ENCODE assay signal across 15 cellular contexts in genomic region chr16:20243731-20244281, GRCh38.
"Had no signal": no experiment of that assay in that cellular context is flagged by ENCODE, and none has a peak within 500 bp of the region (broad histone marks: within the 10 kb centered on the region; RNA-seq: fewer than 3 reads in every experiment).

No MANE protein-coding gene starts in this region.

- H3K4me3 Mint-ChIP-seq: activated T-helper 17 cell treated with anti-CD3 and anti-CD28 coated beads, Interleukin-2, amount 50 U/mL, for 72 hours; effector memory CD8-positive, alpha-beta T cell; naive thymus-derived CD8-positive, alpha-beta T cell; stimulated activated memory B cell treated with anti-CD40 and anti-IgM and Interleukin-4, amounts not matched to agents 10 μg/mL and 1 μg/mL and 100 μg/mL, for 72 hours had no signal

- DNase-seq: activated CD4-positive, alpha-beta T cell treated with anti-CD3 and anti-CD28 coated beads, Interleukin-2, amount 50 U/mL, for 1 hour; activated CD4-positive, CD25-positive, alpha-beta regulatory T cell; activated naive CD4-positive, alpha-beta T cell treated with Interleukin-2 at 50 U/mL for 16 hours; anterior cingulate cortex; effector memory CD8-positive, alpha-beta T cell; gastrocnemius medialis; heart right ventricle; left ventricle myocardium inferior; naive thymus-derived CD8-positive, alpha-beta T cell; posterior cingulate gyrus; stimulated activated CD4-positive, alpha-beta T cell treated with anti-CD3 and anti-CD28 coated beads, Interleukin-2, amount 100 ng/mL, for 48 hours; T-helper 2 cell; thyroid gland had no signal

- H3K4me3 ChIP-seq: gastrocnemius medialis, heart right ventricle, left ventricle myocardium inferior, thyroid gland had no signal

- ATAC-seq: activated T-helper 17 cell treated with anti-CD3 and anti-CD28 coated beads, Interleukin-2, amount 50 U/mL, for 72 hours; effector memory CD8-positive, alpha-beta T cell; gastrocnemius medialis; heart right ventricle; naive thymus-derived CD8-positive, alpha-beta T cell; stimulated activated memory B cell treated with anti-CD40 and anti-IgM and Interleukin-4, amounts not matched to agents 10 μg/mL and 1 μg/mL and 100 μg/mL, for 72 hours had no signal

- H3K9me3 Mint-ChIP-seq: activated T-helper 17 cell treated with anti-CD3 and anti-CD28 coated beads, Interleukin-2, amount 50 U/mL, for 72 hours had no signal

- H3K36me3 Mint-ChIP-seq: naive thymus-derived CD8-positive, alpha-beta T cell; stimulated activated memory B cell treated with anti-CD40 and anti-IgM and Interleukin-4, amounts not matched to agents 10 μg/mL and 1 μg/mL and 100 μg/mL, for 72 hours had no signal

- H3K4me1 Mint-ChIP-seq: activated T-helper 17 cell treated with anti-CD3 and anti-CD28 coated beads, Interleukin-2, amount 50 U/mL, for 72 hours; naive thymus-derived CD8-positive, alpha-beta T cell; stimulated activated memory B cell treated with anti-CD40 and anti-IgM and Interleukin-4, amounts not matched to agents 10 μg/mL and 1 μg/mL and 100 μg/mL, for 72 hours had no signal

- H3K27ac Mint-ChIP-seq: activated T-helper 17 cell treated with anti-CD3 and anti-CD28 coated beads, Interleukin-2, amount 50 U/mL, for 72 hours; effector memory CD8-positive, alpha-beta T cell; naive thymus-derived CD8-positive, alpha-beta T cell; stimulated activated memory B cell treated with anti-CD40 and anti-IgM and Interleukin-4, amounts not matched to agents 10 μg/mL and 1 μg/mL and 100 μg/mL, for 72 hours had no signal
